2 cellular contexts compared by ENCODE assay signal in genomic region chr14:65600742-65601141, GRCh38.
A peak's percentile ranks its signal among the peaks of the same experiment; 100 is the strongest.
TF ChIP-seq lines count a peak whose summit lies in the region.

No MANE protein-coding gene starts in this region.

TF ChIP-seq in HepG2, 621 proteins besides CTCF, POLR2A, EP300 and RAD21 (continued from another document):
- TF ChIP-seq ZHX1 (CRISPR knock-in tag; IDR thresholded peaks at IDR 0.05; ENCODE audit: low read depth) (no peak), ZNF383 (CRISPR knock-in tag; IDR thresholded peaks at IDR 0.05; ENCODE audit: borderline replicate concordance) (no peak), CEBPG (CRISPR knock-in tag; IDR thresholded peaks at IDR 0.05) (peak; percentile 77), ATF4 (CRISPR knock-in tag; IDR thresholded peaks at IDR 0.05) (peak in 1 of 2 experiments; percentile 85; a peak in 2 of 4 replicates), ZNF510 (CRISPR knock-in tag; IDR thresholded peaks at IDR 0.05; ENCODE audit: low read depth) (no peak), CEBPB (IDR thresholded peaks at IDR 0.05; ENCODE audit: borderline replicate concordance, low read depth, low read length) (peak; percentile 72; the same call in 1 of the 2 replicates), SOX13 (IDR thresholded peaks at IDR 0.05) (no peak), SOX13 (CRISPR knock-in tag; conservative IDR thresholded peaks at IDR 0.05 in 1 of 2, IDR thresholded peaks at IDR 0.05 in 1 of 2) (peak in 1 of 2 experiments; percentile 56; a peak in 1 of 4 replicates), ZNF512 (CRISPR knock-in tag; IDR thresholded peaks at IDR 0.05) (no peak), ZNF782 (CRISPR knock-in tag; IDR thresholded peaks at IDR 0.05; ENCODE audit: borderline replicate concordance) (no peak), FOXA3 (CRISPR knock-in tag; IDR thresholded peaks at IDR 0.05) (peak; percentile 50; the same call in 1 of the 2 replicates), GATA4 (IDR thresholded peaks at IDR 0.05; ENCODE audit: borderline replicate concordance, low read depth) (no peak), SETDB1 (CRISPR knock-in tag; IDR thresholded peaks at IDR 0.05; ENCODE audit: borderline replicate concordance) (no peak), MXD3 (CRISPR knock-in tag; IDR thresholded peaks at IDR 0.05) (no peak), ZNF563 (CRISPR knock-in tag; IDR thresholded peaks at IDR 0.05) (no peak)
TF ChIP-seq in HepG2: peak in this region for 5.

TF ChIP-seq in K562, 482 proteins besides CTCF, POLR2A, EP300 and RAD21 (continued from another document):
- TF ChIP-seq ATF3 (IDR thresholded peaks at IDR 0.05): peak; percentile 63
- no peak for TF ChIP-seq ATF3 (CRISPR knock-in tag; conservative IDR thresholded peaks at IDR 0.05)
- no peak for TF ChIP-seq CTBP1 (IDR thresholded peaks at IDR 0.05; ENCODE audit: borderline replicate concordance)
- TF ChIP-seq HEY1 (CRISPR knock-in tag; IDR thresholded peaks at IDR 0.05; ENCODE audit: borderline replicate concordance): no peak
- no peak for TF ChIP-seq SRSF9 (IDR thresholded peaks at IDR 0.05; ENCODE audit: borderline replicate concordance, low read depth, low read length)
- no peak for TF ChIP-seq CEBPG (CRISPR knock-in tag; IDR thresholded peaks at IDR 0.05)
- TF ChIP-seq CEBPG (tag; conservative IDR thresholded peaks at IDR 0.05 in 1 of 2, IDR thresholded peaks at IDR 0.05 in 1 of 2): peak in 1 of 2 experiments; percentile 67; a peak in 2 of 4 replicates
TF ChIP-seq in K562: peak in this region for 2.
